Comparison of ENCODE assay signal across 8 cellular contexts in genomic region chr7:151251328-151251925, GRCh38. TPM values are rescaled to one million over a fixed set of nuclear protein-coding genes. Genes with fewer than 3 reads are reported as not detected.
DNase-seq lines count a peak whose midpoint lies in the region; ATAC-seq and TF ChIP-seq lines count a peak whose summit lies in the region.

No MANE protein-coding gene starts in this region.

- H3K4me3 Mint-ChIP-seq in activated CD4-positive, alpha-beta memory T cell treated with anti-CD3 and anti-CD28 coated beads for 36 hours, result peak overlapping the region; percentile 10
- H3K4me3 Mint-ChIP-seq in activated CD4-positive, alpha-beta memory T cell treated with anti-CD3 and anti-CD28 coated beads, Interleukin-2, amount 10 ng/mL, durations not matched to agents 7 days and 5 days, result no peak overlapping the region
- peak overlapping the region; percentile 70 to 88 (median 77) for H3K4me3 Mint-ChIP-seq in naive thymus-derived CD8-positive, alpha-beta T cell

- no peaks in the 10 kb centered on the region for H3K9me3 ChIP-seq in esophagus muscularis mucosa

- TF ChIP-seq POLR2A in esophagus muscularis mucosa (IDR thresholded peaks at IDR 0.05; ENCODE audit: low read depth), result no peak
- TF ChIP-seq POLR2A in GM18505 (IDR thresholded peaks at IDR 0.05; ENCODE audit: borderline replicate concordance, extremely low read depth, insufficient read depth, insufficient read length), result no peak

- no peaks in the 10 kb centered on the region for H3K9me3 Mint-ChIP-seq in activated CD4-positive, alpha-beta memory T cell treated with anti-CD3 and anti-CD28 coated beads for 36 hours
- no peaks in the 10 kb centered on the region for H3K9me3 Mint-ChIP-seq in activated CD4-positive, alpha-beta memory T cell treated with anti-CD3 and anti-CD28 coated beads, Interleukin-2, amount 10 ng/mL, durations not matched to agents 7 days and 5 days
- H3K9me3 Mint-ChIP-seq in naive thymus-derived CD8-positive, alpha-beta T cell, result no peaks in the 10 kb centered on the region

- peaks cover 61 to 65% (median 64%) of the 10 kb centered on the region in 4 donors for H3K4me1 ChIP-seq in esophagus muscularis mucosa

- peak overlapping the region; percentile 69 to 72 (median 70) for H3K4me3 ChIP-seq in esophagus muscularis mucosa

- no peaks in the 10 kb centered on the region for H3K36me3 Mint-ChIP-seq in activated CD4-positive, alpha-beta memory T cell treated with anti-CD3 and anti-CD28 coated beads for 36 hours
- H3K36me3 Mint-ChIP-seq in activated CD4-positive, alpha-beta memory T cell treated with anti-CD3 and anti-CD28 coated beads, Interleukin-2, amount 10 ng/mL, durations not matched to agents 7 days and 5 days (ENCODE audit: low read depth), result no peaks in the 10 kb centered on the region
- H3K36me3 Mint-ChIP-seq in naive thymus-derived CD8-positive, alpha-beta T cell, result no peaks in the 10 kb centered on the region

- no peaks in the 10 kb centered on the region for H3K27me3 ChIP-seq in esophagus muscularis mucosa

- POLR2A ChIA-PET in activated CD4-positive, alpha-beta memory T cell treated with anti-CD3 and anti-CD28 coated beads for 36 hours (lab: Charles Lee), result no interaction called here
- POLR2A ChIA-PET in activated CD4-positive, alpha-beta memory T cell treated with anti-CD3 and anti-CD28 coated beads, Interleukin-2, amount 10 ng/mL, durations not matched to agents 7 days and 5 days (lab: Charles Lee), result no interaction called here
- POLR2A ChIA-PET in naive thymus-derived CD8-positive, alpha-beta T cell (lab: Charles Lee), result interaction anchor here (1.3 to 1.8 kb wide), 3 partner anchors 8 to 24 kb away, joined by 3 to 7 read pairs (median 4); partner anchors contain the start of genes ABCF2 and CHPF2

- TF ChIP-seq EP300 in esophagus muscularis mucosa (IDR thresholded peaks at IDR 0.05), result no peak

- H3K27ac Mint-ChIP-seq in activated CD4-positive, alpha-beta memory T cell treated with anti-CD3 and anti-CD28 coated beads for 36 hours, result no peak overlapping the region
- no peak overlapping the region for H3K27ac Mint-ChIP-seq in activated CD4-positive, alpha-beta memory T cell treated with anti-CD3 and anti-CD28 coated beads, Interleukin-2, amount 10 ng/mL, durations not matched to agents 7 days and 5 days
- H3K27ac Mint-ChIP-seq in naive thymus-derived CD8-positive, alpha-beta T cell, result peak overlapping the region in 4 of 10 donors; percentile 60 to 83 (median 71)

- H3K27me3 Mint-ChIP-seq in activated CD4-positive, alpha-beta memory T cell treated with anti-CD3 and anti-CD28 coated beads for 36 hours, result peaks cover 64% of the 10 kb centered on the region
- peaks cover 83% of the 10 kb centered on the region for H3K27me3 Mint-ChIP-seq in activated CD4-positive, alpha-beta memory T cell treated with anti-CD3 and anti-CD28 coated beads, Interleukin-2, amount 10 ng/mL, durations not matched to agents 7 days and 5 days
- peaks cover 0 to 27% (median 0%) of the 10 kb centered on the region in 5 donors for H3K27me3 Mint-ChIP-seq in naive thymus-derived CD8-positive, alpha-beta T cell

- peaks cover 14% of the 10 kb centered on the region for H3K4me1 Mint-ChIP-seq in activated CD4-positive, alpha-beta memory T cell treated with anti-CD3 and anti-CD28 coated beads for 36 hours (ENCODE audit: low read depth)
- peaks cover 18% of the 10 kb centered on the region for H3K4me1 Mint-ChIP-seq in activated CD4-positive, alpha-beta memory T cell treated with anti-CD3 and anti-CD28 coated beads, Interleukin-2, amount 10 ng/mL, durations not matched to agents 7 days and 5 days
- H3K4me1 Mint-ChIP-seq in naive thymus-derived CD8-positive, alpha-beta T cell, result peaks cover 25 to 52% (median 38%) of the 10 kb centered on the region in 4 donors

- intact Hi-C loops in activated CD4-positive, alpha-beta memory T cell treated with anti-CD3 and anti-CD28 coated beads for 36 hours (cut with micrococcal nuclease), result no loop called here
- intact Hi-C loops in esophagus muscularis mucosa (cut with DNase I), result no loop called here

- peak; percentile 19 for ATAC-seq in SK-N-SH treated with all-trans-retinoic acid at 6 μM for 48 hours
- peak; percentile 56 to 71 for ATAC-seq in naive thymus-derived CD8-positive, alpha-beta T cell
- ATAC-seq in HG02852 (IDR thresholded peaks at IDR 0.05; ENCODE audit: unreplicated experiment), result no peak
- ATAC-seq in GM21515 (IDR thresholded peaks at IDR 0.05; ENCODE audit: unreplicated experiment), result no peak
- no peak for ATAC-seq in GM18505 (IDR thresholded peaks at IDR 0.05; ENCODE audit: unreplicated experiment)

- WGBS in esophagus muscularis mucosa, result 0% methylated on average over 1 of the region's 55 CpGs

- no peak for DNase-seq in activated CD4-positive, alpha-beta memory T cell treated with anti-CD3 and anti-CD28 coated beads for 36 hours
- no peak for DNase-seq in activated CD4-positive, alpha-beta memory T cell treated with anti-CD3 and anti-CD28 coated beads, Interleukin-2, amount 10 ng/mL, durations not matched to agents 7 days and 5 days
- no peak for DNase-seq in esophagus muscularis mucosa (ENCODE audit: extremely low spot score)
- DNase-seq in naive thymus-derived CD8-positive, alpha-beta T cell, result peak in 8 of 10 donors; percentile 36 to 74 (median 54)

- peak overlapping the region; percentile 91 to 97 (median 94) for H3K27ac ChIP-seq in esophagus muscularis mucosa (replicated peaks in 1 of 4)

- CTCF ChIA-PET in activated CD4-positive, alpha-beta memory T cell treated with anti-CD3 and anti-CD28 coated beads for 36 hours (lab: Charles Lee), result interaction anchor here (0.7 to 1.6 kb wide), 3 partner anchors 7 to 84 kb away, joined by 3 read pairs; partner anchors contain the start of gene GBX1
- CTCF ChIA-PET in activated CD4-positive, alpha-beta memory T cell treated with anti-CD3 and anti-CD28 coated beads, Interleukin-2, amount 10 ng/mL, durations not matched to agents 7 days and 5 days (lab: Charles Lee), result no interaction called here

- TF ChIP-seq CTCF in esophagus muscularis mucosa (IDR thresholded peaks at IDR 0.05), result no peak

- no peaks in the 10 kb centered on the region for H3K36me3 ChIP-seq in esophagus muscularis mucosa

TF ChIP-seq in SK-N-SH treated with all-trans-retinoic acid at 6 μM for 48 hours, 23 proteins besides CTCF, POLR2A, EP300 and RAD21 (continues in another document):
- no peak for TF ChIP-seq ZNF70 (CRISPR knock-in tag; IDR thresholded peaks at IDR 0.05)
- TF ChIP-seq, protein P1, sequence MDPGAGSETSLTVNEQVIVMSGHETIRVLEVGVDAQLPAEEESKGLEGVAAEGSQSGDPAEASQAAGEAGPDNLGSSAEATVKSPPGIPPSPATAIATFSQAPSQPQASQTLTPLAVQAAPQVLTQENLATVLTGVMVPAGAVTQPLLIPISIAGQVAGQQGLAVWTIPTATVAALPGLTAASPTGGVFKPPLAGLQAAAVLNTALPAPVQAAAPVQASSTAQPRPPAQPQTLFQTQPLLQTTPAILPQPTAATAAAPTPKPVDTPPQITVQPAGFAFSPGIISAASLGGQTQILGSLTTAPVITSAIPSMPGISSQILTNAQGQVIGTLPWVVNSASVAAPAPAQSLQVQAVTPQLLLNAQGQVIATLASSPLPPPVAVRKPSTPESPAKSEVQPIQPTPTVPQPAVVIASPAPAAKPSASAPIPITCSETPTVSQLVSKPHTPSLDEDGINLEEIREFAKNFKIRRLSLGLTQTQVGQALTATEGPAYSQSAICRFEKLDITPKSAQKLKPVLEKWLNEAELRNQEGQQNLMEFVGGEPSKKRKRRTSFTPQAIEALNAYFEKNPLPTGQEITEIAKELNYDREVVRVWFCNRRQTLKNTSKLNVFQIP (CRISPR knock-in tag; IDR thresholded peaks at IDR 0.05; ENCODE audit: borderline replicate concordance, low read depth), result no peak
- TF ChIP-seq GLIS3 (CRISPR knock-in tag; IDR thresholded peaks at IDR 0.05), result no peak
- TF ChIP-seq OSR1 (CRISPR knock-in tag; IDR thresholded peaks at IDR 0.05), result no peak

RNA-seq across cellular contexts. Expression of gene SMARCD3, which starts 2.9 kb away (rescaled TPM):
- 1 to 10 TPM; 4.4 to 5.5 TPM for total RNA-seq in activated CD4-positive, alpha-beta memory T cell treated with anti-CD3 and anti-CD28 coated beads for 36 hours
- total RNA-seq in activated CD4-positive, alpha-beta memory T cell treated with anti-CD3 and anti-CD28 coated beads, Interleukin-2, amount 10 ng/mL, durations not matched to agents 7 days and 5 days, result 1 to 10 TPM; 1.5 to 2.7 TPM
- 10 to 100 TPM; 25.3 to 43.4 (median 40.6) TPM for total RNA-seq in esophagus muscularis mucosa
- 10 to 100 TPM in 1 of 2 experiments, 1 to 10 TPM in 1; 9.7 to 11.8 TPM for total RNA-seq in naive thymus-derived CD8-positive, alpha-beta T cell
- polyA plus RNA-seq in naive thymus-derived CD8-positive, alpha-beta T cell, result 10 to 100 TPM in 2 of 3 donors, 1 to 10 TPM in 1; 9.8 to 18.6 (median 15.6) TPM

RNA-seq across cellular contexts. Expression of gene CHPF2, which starts 19.1 kb away (rescaled TPM):
- total RNA-seq in activated CD4-positive, alpha-beta memory T cell treated with anti-CD3 and anti-CD28 coated beads for 36 hours, result 10 to 100 TPM; 33.6 to 34.2 TPM
- 10 to 100 TPM; 56.0 to 56.4 TPM for total RNA-seq in activated CD4-positive, alpha-beta memory T cell treated with anti-CD3 and anti-CD28 coated beads, Interleukin-2, amount 10 ng/mL, durations not matched to agents 7 days and 5 days
- total RNA-seq in esophagus muscularis mucosa, result 10 to 100 TPM; 23.7 to 39.4 (median 26.8) TPM
- 10 to 100 TPM; 47.8 to 48.6 TPM for total RNA-seq in naive thymus-derived CD8-positive, alpha-beta T cell
- polyA plus RNA-seq in naive thymus-derived CD8-positive, alpha-beta T cell, result 10 to 100 TPM; 16.8 to 20.1 (median 17.6) TPM

RNA-seq across cellular contexts. Expression of gene ABCF2, which starts 24.4 kb away (rescaled TPM):
- 10 to 100 TPM; 41.1 to 41.2 TPM for total RNA-seq in activated CD4-positive, alpha-beta memory T cell treated with anti-CD3 and anti-CD28 coated beads for 36 hours
- total RNA-seq in activated CD4-positive, alpha-beta memory T cell treated with anti-CD3 and anti-CD28 coated beads, Interleukin-2, amount 10 ng/mL, durations not matched to agents 7 days and 5 days, result 10 to 100 TPM; 23.1 to 27.6 TPM
- 10 to 100 TPM; 33.8 to 53.2 (median 39.0) TPM for total RNA-seq in esophagus muscularis mucosa
- total RNA-seq in naive thymus-derived CD8-positive, alpha-beta T cell, result 10 to 100 TPM; 30.2 to 34.2 TPM
- polyA plus RNA-seq in naive thymus-derived CD8-positive, alpha-beta T cell, result 10 to 100 TPM; 23.0 to 40.4 (median 31.6) TPM

RNA-seq across cellular contexts. Expression of gene H2BK1, which starts 41.1 kb away (rescaled TPM):
- not detected for total RNA-seq in activated CD4-positive, alpha-beta memory T cell treated with anti-CD3 and anti-CD28 coated beads for 36 hours
- not detected for total RNA-seq in activated CD4-positive, alpha-beta memory T cell treated with anti-CD3 and anti-CD28 coated beads, Interleukin-2, amount 10 ng/mL, durations not matched to agents 7 days and 5 days
- not detected for total RNA-seq in esophagus muscularis mucosa
- 1 to 10 TPM; 2.5 to 2.6 TPM for total RNA-seq in naive thymus-derived CD8-positive, alpha-beta T cell
- polyA plus RNA-seq in naive thymus-derived CD8-positive, alpha-beta T cell, result not detected

Comparison
In these comparisons a context has a peak if more than half of its experiments do, and no peak if none do; other contexts are left out.
1. DNase-seq: peak in naive thymus-derived CD8-positive, alpha-beta T cell (8 of 10); none in activated CD4-positive, alpha-beta memory T cell treated with anti-CD3 and anti-CD28 coated beads for 36 hours (single experiment), activated CD4-positive, alpha-beta memory T cell treated with anti-CD3 and anti-CD28 coated beads, Interleukin-2, amount 10 ng/mL, durations not matched to agents 7 days and 5 days (single experiment) and esophagus muscularis mucosa (single experiment).
2. ATAC-seq: peak in SK-N-SH treated with all-trans-retinoic acid at 6 μM for 48 hours (single experiment) and naive thymus-derived CD8-positive, alpha-beta T cell (2 of 2); none in HG02852 (single experiment), GM21515 (single experiment) and GM18505 (single experiment).